In genomic region chr1:100053119-100053518, GRCh38 we compare ENCODE assay signal across 21 cellular contexts.
A peak's percentile ranks its signal among the peaks of the same experiment; 100 is the strongest.
DNase-seq lines count a peak whose midpoint lies in the region; ATAC-seq lines count a peak whose summit lies in the region.
"Had no signal": no experiment of that assay in that cellular context is flagged by ENCODE, and none has a peak within 500 bp of the region (broad histone marks: within the 10 kb centered on the region; RNA-seq: fewer than 3 reads in every experiment).

No MANE protein-coding gene starts in this region.

- H3K9me3 Mint-ChIP-seq in activated T-cell treated with anti-CD3 and anti-CD28 coated beads, Interleukin-2, amount 50 U/mL, for 72 hours, result no peaks in the 10 kb centered on the region
- H3K9me3 Mint-ChIP-seq in activated T-cell treated with anti-CD3 and anti-CD28 coated beads, Interleukin-2, amount 50 U/mL, for 4 hours, result no peaks in the 10 kb centered on the region
- H3K9me3 Mint-ChIP-seq in central memory CD8-positive, alpha-beta T cell, result no peaks in the 10 kb centered on the region
- H3K9me3 Mint-ChIP-seq: CD8-positive, alpha-beta memory T cell had no signal

- ATAC-seq in activated T-cell treated with anti-CD3 and anti-CD28 coated beads, Interleukin-2, amount 50 U/mL, for 72 hours (replicated peaks in 1 of 2), result no peak
- ATAC-seq in activated T-cell treated with anti-CD3 and anti-CD28 coated beads, Interleukin-2, amount 50 U/mL, for 4 hours, result no peak
- peak; percentile 54 for ATAC-seq in HG03571 (IDR thresholded peaks at IDR 0.05; ENCODE audit: unreplicated experiment)
- ATAC-seq in central memory CD8-positive, alpha-beta T cell (replicated peaks; ENCODE audit: extremely low read depth, poor library complexity, severe bottlenecking), result no peak
- ATAC-seq in GM21723 (IDR thresholded peaks at IDR 0.05; ENCODE audit: unreplicated experiment), result no peak
- ATAC-seq: HCT116, HepG2, K562, Panc1, SK-N-SH treated with all-trans-retinoic acid at 6 μM for 48 hours had no signal

- no peak for DNase-seq in activated T-cell treated with anti-CD3 and anti-CD28 coated beads, Interleukin-2, amount 50 U/mL, for 72 hours
- no peak for DNase-seq in activated T-cell treated with anti-CD3 and anti-CD28 coated beads, Interleukin-2, amount 50 U/mL, for 4 hours
- no peak for DNase-seq in central memory CD8-positive, alpha-beta T cell (ENCODE audit: low spot score in 2 of 2)
- no peak for DNase-seq in NOMO-1 treated with dmso at 0.1 percent for 144 hours (lab: John Stamatoyannopoulos, UW; ENCODE audit: unreplicated experiment)
- DNase-seq in GM19238 (ENCODE audit: insufficient read length, low spot score), result no peak
- DNase-seq: 8988T; CD8-positive, alpha-beta memory T cell; MG63; NCI-H1048; NCI-H1417 treated with DMSO at 0.1 percent for 48 hours; NCI-H187; NCI-H2107; NCI-H446 treated with DMSO at 0.1 percent for 48 hours; SIG-M5 had no signal

- H3K36me3 Mint-ChIP-seq in activated T-cell treated with anti-CD3 and anti-CD28 coated beads, Interleukin-2, amount 50 U/mL, for 72 hours (ENCODE audit: insufficient read depth in 2 of 2), result peaks cover 6 to 11% of the 10 kb centered on the region in 2 donors
- H3K36me3 Mint-ChIP-seq in activated T-cell treated with anti-CD3 and anti-CD28 coated beads, Interleukin-2, amount 50 U/mL, for 4 hours (ENCODE audit: insufficient read depth), result peaks cover 30% of the 10 kb centered on the region
- H3K36me3 Mint-ChIP-seq in central memory CD8-positive, alpha-beta T cell (ENCODE audit: insufficient read depth), result peaks cover 32% of the 10 kb centered on the region

- H3K27ac Mint-ChIP-seq in activated T-cell treated with anti-CD3 and anti-CD28 coated beads, Interleukin-2, amount 50 U/mL, for 72 hours, result peak overlapping the region; percentile 89
- H3K27ac Mint-ChIP-seq in central memory CD8-positive, alpha-beta T cell (ENCODE audit: low read depth), result peak overlapping the region; percentile 51

- H3K27me3 Mint-ChIP-seq in activated T-cell treated with anti-CD3 and anti-CD28 coated beads, Interleukin-2, amount 50 U/mL, for 72 hours (ENCODE audit: low read depth), result no peaks in the 10 kb centered on the region
- H3K27me3 Mint-ChIP-seq in activated T-cell treated with anti-CD3 and anti-CD28 coated beads, Interleukin-2, amount 50 U/mL, for 4 hours (ENCODE audit: low read depth), result no peaks in the 10 kb centered on the region
- no peaks in the 10 kb centered on the region for H3K27me3 Mint-ChIP-seq in central memory CD8-positive, alpha-beta T cell
- H3K27me3 Mint-ChIP-seq: CD8-positive, alpha-beta memory T cell had no signal

- H3K4me1 Mint-ChIP-seq in activated T-cell treated with anti-CD3 and anti-CD28 coated beads, Interleukin-2, amount 50 U/mL, for 72 hours (ENCODE audit: low read depth), result peaks cover 37% of the 10 kb centered on the region
- peaks cover 38% of the 10 kb centered on the region for H3K4me1 Mint-ChIP-seq in activated T-cell treated with anti-CD3 and anti-CD28 coated beads, Interleukin-2, amount 50 U/mL, for 4 hours (ENCODE audit: low read depth)
- peaks cover 46% of the 10 kb centered on the region for H3K4me1 Mint-ChIP-seq in central memory CD8-positive, alpha-beta T cell

- no peak overlapping the region for H3K4me3 Mint-ChIP-seq in activated T-cell treated with anti-CD3 and anti-CD28 coated beads, Interleukin-2, amount 50 U/mL, for 72 hours
- H3K4me3 Mint-ChIP-seq in activated T-cell treated with anti-CD3 and anti-CD28 coated beads, Interleukin-2, amount 50 U/mL, for 4 hours, result no peak overlapping the region
- H3K4me3 Mint-ChIP-seq in central memory CD8-positive, alpha-beta T cell, result no peak overlapping the region
- H3K4me3 Mint-ChIP-seq: CD8-positive, alpha-beta memory T cell had no signal
